Comparison of ENCODE assay signal across 15 cellular contexts in genomic region chr4:7819446-7819845, GRCh38.
"Had no signal": no experiment of that assay in that cellular context is flagged by ENCODE, and none has a peak within 500 bp of the region (broad histone marks: within the 10 kb centered on the region; RNA-seq: fewer than 3 reads in every experiment).

No MANE protein-coding gene starts in this region.

- H2AFZ ChIP-seq: parathyroid adenoma had no signal

- H3K27ac Mint-ChIP-seq: activated naive CD4-positive, alpha-beta T cell treated with anti-CD3 and anti-CD28 coated beads, Interleukin-2, amount 50 U/mL, for 24 hours had no signal

- H3K79me2 ChIP-seq: parathyroid adenoma had no signal

- H3K27me3 Mint-ChIP-seq: activated naive CD4-positive, alpha-beta T cell treated with anti-CD3 and anti-CD28 coated beads, Interleukin-2, amount 50 U/mL, for 24 hours; naive thymus-derived CD8-positive, alpha-beta T cell had no signal

- H3K4me1 Mint-ChIP-seq: activated naive CD4-positive, alpha-beta T cell treated with anti-CD3 and anti-CD28 coated beads, Interleukin-2, amount 50 U/mL, for 24 hours had no signal

- DNase-seq: activated CD4-positive, alpha-beta T cell treated with anti-CD3 and anti-CD28 coated beads, Interleukin-2, amount 50 U/mL, for 48 hours; activated gamma-delta T cell; foreskin fibroblast; left lung; naive thymus-derived CD8-positive, alpha-beta T cell; stimulated activated CD4-positive, alpha-beta T cell treated with anti-CD3 and anti-CD28 coated beads, Interleukin-4, amount 100 ng/mL, for 1 hour; stomach; testis; upper lobe of left lung; WERI-Rb-1 had no signal

- H3K4me3 ChIP-seq: ascending aorta, left lung, skin epidermis, stomach, testis, upper lobe of left lung had no signal

- H3K9me3 Mint-ChIP-seq: activated naive CD4-positive, alpha-beta T cell treated with anti-CD3 and anti-CD28 coated beads, Interleukin-2, amount 50 U/mL, for 24 hours; naive thymus-derived CD8-positive, alpha-beta T cell had no signal

- H3K9ac ChIP-seq: parathyroid adenoma had no signal

- H3K27ac ChIP-seq: ascending aorta, neutrophil, parathyroid adenoma, skin epidermis, upper lobe of left lung, WERI-Rb-1 had no signal

- H3K4me3 Mint-ChIP-seq: activated naive CD4-positive, alpha-beta T cell treated with anti-CD3 and anti-CD28 coated beads, Interleukin-2, amount 50 U/mL, for 24 hours; naive thymus-derived CD8-positive, alpha-beta T cell had no signal

- H3K27me3 ChIP-seq: ascending aorta, left lung, neutrophil, stomach, testis, upper lobe of left lung had no signal

- ATAC-seq: left lung; naive thymus-derived CD8-positive, alpha-beta T cell had no signal

- H3K9me3 ChIP-seq: ascending aorta, left lung, neutrophil, stomach, testis, upper lobe of left lung had no signal
